In the genomic region with DNA sequence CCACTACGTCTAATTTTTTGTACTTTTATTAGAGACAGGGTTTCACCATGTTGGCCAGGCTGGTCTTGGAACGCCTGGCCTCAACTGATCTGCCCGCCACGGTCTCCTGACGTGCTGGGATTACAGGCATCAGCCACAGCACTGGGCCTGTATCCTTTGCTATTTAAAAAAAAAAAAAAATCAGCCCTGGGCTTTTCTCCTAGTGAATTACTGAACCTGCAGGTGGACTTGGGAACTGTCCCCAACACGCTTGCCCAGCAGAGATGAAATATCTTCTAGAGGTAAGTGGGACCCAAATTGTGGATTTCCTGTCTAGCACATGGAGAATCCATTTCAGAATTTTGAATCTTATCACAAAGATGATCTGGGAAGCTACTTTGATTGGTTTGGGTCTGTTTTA, we compare ENCODE assay signal across 15 cellular contexts. TPM values are rescaled to one million over a fixed set of nuclear protein-coding genes. Genes with fewer than 3 reads are reported as not detected.
DNase-seq lines count a peak whose midpoint lies in the region; ATAC-seq and TF ChIP-seq lines count a peak whose summit lies in the region.
"Had no signal": no experiment of that assay in that cellular context is flagged by ENCODE, and none has a peak within 500 bp of the region (broad histone marks: within the 10 kb centered on the region; RNA-seq: fewer than 3 reads in every experiment).

No MANE protein-coding gene starts in this region.

- peak overlapping the region; percentile 28 for H3K27ac Mint-ChIP-seq in activated naive CD8-positive, alpha-beta T cell
- H3K27ac Mint-ChIP-seq in activated naive CD8-positive, alpha-beta T cell treated with anti-CD3 and anti-CD28 coated beads, Interleukin-2, amount 50 U/mL, for 24 hours, result no peak overlapping the region
- H3K27ac Mint-ChIP-seq in activated T-helper 17 cell treated with anti-CD3 and anti-CD28 coated beads, Interleukin-2, amount 50 U/mL, for 72 hours, result peak overlapping the region; percentile 63
- no peak overlapping the region for H3K27ac Mint-ChIP-seq in Calu3 (ENCODE audit: unreplicated experiment)
- H3K27ac Mint-ChIP-seq: CD4-positive, alpha-beta T cell had no signal

- no peak overlapping the region for H3K4me3 Mint-ChIP-seq in activated naive CD8-positive, alpha-beta T cell
- no peak overlapping the region for H3K4me3 Mint-ChIP-seq in activated naive CD8-positive, alpha-beta T cell treated with anti-CD3 and anti-CD28 coated beads, Interleukin-2, amount 50 U/mL, for 24 hours
- peak overlapping the region; percentile 50 for H3K4me3 Mint-ChIP-seq in activated T-helper 17 cell treated with anti-CD3 and anti-CD28 coated beads, Interleukin-2, amount 50 U/mL, for 72 hours
- no peak overlapping the region for H3K4me3 Mint-ChIP-seq in Calu3 (ENCODE audit: low read depth, unreplicated experiment)
- H3K4me3 Mint-ChIP-seq: CD4-positive, alpha-beta T cell had no signal

- ATAC-seq in activated naive CD8-positive, alpha-beta T cell treated with anti-CD3 and anti-CD28 coated beads, Interleukin-2, amount 50 U/mL, for 24 hours, result no peak
- ATAC-seq in activated T-helper 17 cell treated with anti-CD3 and anti-CD28 coated beads, Interleukin-2, amount 50 U/mL, for 72 hours (replicated peaks), result no peak
- ATAC-seq in foreskin keratinocyte, result peak; percentile 15
- no peak for ATAC-seq in GM19467 (IDR thresholded peaks at IDR 0.05; ENCODE audit: unreplicated experiment)

- H3K27me3 ChIP-seq in foreskin keratinocyte, result no peaks in the 10 kb centered on the region

- intact Hi-C loops in Calu3 (cut with micrococcal nuclease; ENCODE audit: unreplicated experiment), result no loop called here

- no peaks in the 10 kb centered on the region for H3K27me3 Mint-ChIP-seq in activated naive CD8-positive, alpha-beta T cell
- no peaks in the 10 kb centered on the region for H3K27me3 Mint-ChIP-seq in activated naive CD8-positive, alpha-beta T cell treated with anti-CD3 and anti-CD28 coated beads, Interleukin-2, amount 50 U/mL, for 24 hours
- no peaks in the 10 kb centered on the region for H3K27me3 Mint-ChIP-seq in activated T-helper 17 cell treated with anti-CD3 and anti-CD28 coated beads, Interleukin-2, amount 50 U/mL, for 72 hours
- no peaks in the 10 kb centered on the region for H3K27me3 Mint-ChIP-seq in Calu3 (ENCODE audit: unreplicated experiment)
- H3K27me3 Mint-ChIP-seq: CD4-positive, alpha-beta T cell had no signal

- no peak for DNase-seq in activated naive CD8-positive, alpha-beta T cell treated with anti-CD3 and anti-CD28 coated beads, Interleukin-2, amount 50 U/mL, for 24 hours
- no peak for DNase-seq in foreskin keratinocyte
- no peak for DNase-seq in Calu3
- no peak for DNase-seq in globus pallidus (ENCODE audit: low spot score)
- DNase-seq: CD4-positive, alpha-beta T cell; Kasumi-1; NCI-H1417; NCI-H1930; NCI-H2171; NCI-H774; Right ventricle myocardium superior had no signal

- H3K4me1 Mint-ChIP-seq in activated naive CD8-positive, alpha-beta T cell (ENCODE audit: low read depth), result peaks cover 28% of the 10 kb centered on the region
- H3K4me1 Mint-ChIP-seq in activated naive CD8-positive, alpha-beta T cell treated with anti-CD3 and anti-CD28 coated beads, Interleukin-2, amount 50 U/mL, for 24 hours, result peaks cover 31% of the 10 kb centered on the region
- H3K4me1 Mint-ChIP-seq in activated T-helper 17 cell treated with anti-CD3 and anti-CD28 coated beads, Interleukin-2, amount 50 U/mL, for 72 hours, result peaks cover 23% of the 10 kb centered on the region
- peaks cover 2% of the 10 kb centered on the region for H3K4me1 Mint-ChIP-seq in Calu3 (ENCODE audit: low read depth, unreplicated experiment)

- H3K27ac ChIP-seq in foreskin keratinocyte, result no peak overlapping the region

- no TSS peak for BruUV-seq in Calu3 (replicated peaks; lab: Mats Ljungman, UMichigan)

- no peak for TF ChIP-seq CTCF in foreskin keratinocyte (conservative IDR thresholded peaks at IDR 0.05)
- no peak for TF ChIP-seq CTCF in Calu3 (IDR thresholded peaks at IDR 0.05; ENCODE audit: unreplicated experiment)

- H3K9me3 Mint-ChIP-seq in activated naive CD8-positive, alpha-beta T cell (ENCODE audit: low read depth), result no peaks in the 10 kb centered on the region
- H3K9me3 Mint-ChIP-seq in activated naive CD8-positive, alpha-beta T cell treated with anti-CD3 and anti-CD28 coated beads, Interleukin-2, amount 50 U/mL, for 24 hours, result no peaks in the 10 kb centered on the region
- no peaks in the 10 kb centered on the region for H3K9me3 Mint-ChIP-seq in activated T-helper 17 cell treated with anti-CD3 and anti-CD28 coated beads, Interleukin-2, amount 50 U/mL, for 72 hours
- no peaks in the 10 kb centered on the region for H3K9me3 Mint-ChIP-seq in Calu3 (ENCODE audit: low read depth, unreplicated experiment)
- H3K9me3 Mint-ChIP-seq: CD4-positive, alpha-beta T cell had no signal

- H3K36me3 Mint-ChIP-seq in activated naive CD8-positive, alpha-beta T cell, result peaks cover 2% of the 10 kb centered on the region
- peaks cover 26% of the 10 kb centered on the region for H3K36me3 Mint-ChIP-seq in activated naive CD8-positive, alpha-beta T cell treated with anti-CD3 and anti-CD28 coated beads, Interleukin-2, amount 50 U/mL, for 24 hours (ENCODE audit: low read depth)
- peaks cover 91% of the 10 kb centered on the region for H3K36me3 Mint-ChIP-seq in activated T-helper 17 cell treated with anti-CD3 and anti-CD28 coated beads, Interleukin-2, amount 50 U/mL, for 72 hours (ENCODE audit: low read depth)
- peaks cover 14% of the 10 kb centered on the region for H3K36me3 Mint-ChIP-seq in Calu3 (ENCODE audit: insufficient read depth, unreplicated experiment)

- CTCF ChIA-PET in Calu3 (lab: Charles Lee), result no interaction called here

- H3K4me1 ChIP-seq in foreskin keratinocyte, result peaks cover 28% of the 10 kb centered on the region
- H3K4me1 ChIP-seq: HAP-1 had no signal

RNA-seq across cellular contexts. Expression of a gene that starts 14.8 kb away (rescaled TPM):
- total RNA-seq in activated T-helper 17 cell treated with anti-CD3 and anti-CD28 coated beads, Interleukin-2, amount 50 U/mL, for 72 hours, result 100 to 1,000 TPM; 258 to 299 TPM
- total RNA-seq in foreskin keratinocyte (157 and 158 TPM in 2 replicates), Calu3 (2022) (270 and 299 TPM in 2 replicates)
- polyA plus RNA-seq in foreskin keratinocyte, result 64.9 and 68.7 TPM in 2 replicates

Comparison
In these comparisons a context has a peak if more than half of its experiments do, and no peak if none do; other contexts are left out.
1. H3K27ac Mint-ChIP-seq: peak in activated naive CD8-positive, alpha-beta T cell (single experiment) and activated T-helper 17 cell treated with anti-CD3 and anti-CD28 coated beads, Interleukin-2, amount 50 U/mL, for 72 hours (single experiment); none in activated naive CD8-positive, alpha-beta T cell treated with anti-CD3 and anti-CD28 coated beads, Interleukin-2, amount 50 U/mL, for 24 hours (single experiment) and Calu3 (single experiment).